In genomic region chr13:113654175-113654560, GRCh38 we compare ENCODE assay signal across 29 cellular contexts. TPM values are rescaled to one million over a fixed set of nuclear protein-coding genes. Genes with fewer than 3 reads are reported as not detected.
DNase-seq lines count a peak whose midpoint lies in the region; ATAC-seq, FAIRE-seq and TF ChIP-seq lines count a peak whose summit lies in the region.
"Had no signal": no experiment of that assay in that cellular context is flagged by ENCODE, and none has a peak within 500 bp of the region (broad histone marks: within the 10 kb centered on the region; RNA-seq: fewer than 3 reads in every experiment).

No MANE protein-coding gene starts in this region.

- no peaks in the 10 kb centered on the region for H3K9me3 ChIP-seq in heart right ventricle
- H3K9me3 ChIP-seq: adrenal gland, HAP-1, pancreas, tibial nerve had no signal

- no peak overlapping the region for H3K56ac ChIP-seq in mesendoderm (ENCODE audit: low read length)

- no peak overlapping the region for H4K5ac ChIP-seq in mesendoderm (ENCODE audit: low read length)

- H3K79me1 ChIP-seq in mesendoderm (ENCODE audit: low read length), result no peaks in the 10 kb centered on the region

- 56 to 58% methylated on average over 9 of the region's 9 CpGs for WGBS in heart right ventricle, 2 donors
- no CpG with 5 or more reads among the region's 9 CpGs for WGBS in mesendoderm (ENCODE audit: extremely low coverage, insufficient coverage, low lambda C conversion rate)

- no peak overlapping the region for H2AK5ac ChIP-seq in mesendoderm (ENCODE audit: low read length)

- H3K27me3 ChIP-seq in heart right ventricle, result peaks cover 0 to 4% (median 0%) of the 10 kb centered on the region in 7 donors
- no peaks in the 10 kb centered on the region for H3K27me3 ChIP-seq in mesendoderm (ENCODE audit: insufficient read depth, low read length, poor library complexity)
- H3K27me3 ChIP-seq: adrenal gland, brain microvascular endothelial cell, pancreas had no signal

- H3K4me1 ChIP-seq in heart right ventricle (peaks cover 0 to 4% (median 0%) of the 10 kb centered on the region in 9 donors), mesendoderm (ENCODE audit: control insufficient read depth, low read depth, low read length) (peaks cover 4% of the 10 kb centered on the region)
- H3K4me1 ChIP-seq: adrenal gland, HAP-1, pancreas, tibial nerve had no signal

- H3K18ac ChIP-seq in mesendoderm (ENCODE audit: low read length), result no peak overlapping the region

- peak; percentile 26 for DNase-seq in cardiac septum (ENCODE audit: low spot score)
- DNase-seq in heart right ventricle, result no peak
- no peak for DNase-seq in central memory CD8-positive, alpha-beta T cell (ENCODE audit: low spot score in 2 of 2)
- DNase-seq in mesendoderm, result no peak
- peak; percentile 37 for DNase-seq in type B pancreatic cell (ENCODE audit: extremely low spot score, unreplicated experiment)
- DNase-seq in activated CD4-positive, CD25-positive, alpha-beta regulatory T cell treated with anti-CD3 and anti-CD28 coated beads, Interleukin-2, amount 50 U/mL, for 72 hours, result no peak
- DNase-seq in foreskin fibroblast, result no peak
- no peak for DNase-seq in urothelium cell line (ENCODE audit: low spot score)
- DNase-seq: activated CD4-positive, alpha-beta T cell treated with anti-CD3 and anti-CD28 coated beads, Interleukin-2, amount 50 U/mL, for 1 hour; activated naive CD4-positive, alpha-beta T cell; activated T-cell treated with anti-CD3 and anti-CD28 coated beads, Interleukin-2, amount 50 U/mL, for 72 hours; brain microvascular endothelial cell; C1 segment of cervical spinal cord; effector memory CD4-positive, alpha-beta T cell; GF-D8; NCI-H446; retina had no signal

- no peaks in the 10 kb centered on the region for H3K27me3 Mint-ChIP-seq in central memory CD8-positive, alpha-beta T cell
- no peaks in the 10 kb centered on the region for H3K27me3 Mint-ChIP-seq in type B pancreatic cell
- H3K27me3 Mint-ChIP-seq: memory B cell had no signal

- no peak overlapping the region for H2BK120ac ChIP-seq in mesendoderm (ENCODE audit: low read depth, low read length)

- no peaks in the 10 kb centered on the region for H3K79me2 ChIP-seq in mesendoderm (ENCODE audit: control insufficient read depth, insufficient read depth, low read length)

- peak overlapping the region; percentile 51 for H3K4me3 Mint-ChIP-seq in central memory CD8-positive, alpha-beta T cell
- H3K4me3 Mint-ChIP-seq in type B pancreatic cell, result no peak overlapping the region
- H3K4me3 Mint-ChIP-seq: activated T-cell treated with anti-CD3 and anti-CD28 coated beads, Interleukin-2, amount 50 U/mL, for 72 hours; memory B cell had no signal

- no peak overlapping the region for H4K8ac ChIP-seq in mesendoderm (ENCODE audit: low read depth, low read length)

- no peak overlapping the region for H3K9ac ChIP-seq in mesendoderm (ENCODE audit: low read length)

- H3K4me2 ChIP-seq in mesendoderm (ENCODE audit: low read length), result no peak overlapping the region

- peaks cover 16% of the 10 kb centered on the region for H3K4me1 Mint-ChIP-seq in central memory CD8-positive, alpha-beta T cell
- peaks cover 9% of the 10 kb centered on the region for H3K4me1 Mint-ChIP-seq in type B pancreatic cell (ENCODE audit: unreplicated experiment)

- intact Hi-C loops in cardiac septum (cut with DNase I) (no loop called here), heart right ventricle (cut with DNase I) (no loop called here)

- no peak overlapping the region for H2BK15ac ChIP-seq in mesendoderm (replicated peaks; ENCODE audit: low read depth)

- H3K4ac ChIP-seq in mesendoderm (ENCODE audit: low read depth, low read length), result no peak overlapping the region

- H3K9me3 Mint-ChIP-seq in central memory CD8-positive, alpha-beta T cell, result no peaks in the 10 kb centered on the region
- no peaks in the 10 kb centered on the region for H3K9me3 Mint-ChIP-seq in type B pancreatic cell
- H3K9me3 Mint-ChIP-seq: activated T-cell treated with anti-CD3 and anti-CD28 coated beads, Interleukin-2, amount 50 U/mL, for 72 hours; memory B cell had no signal

- no peaks in the 10 kb centered on the region for H3K36me3 ChIP-seq in heart right ventricle
- H3K36me3 ChIP-seq in mesendoderm (ENCODE audit: control insufficient read depth, insufficient read depth, low read length), result no peaks in the 10 kb centered on the region
- H3K36me3 ChIP-seq: adrenal gland, brain microvascular endothelial cell, HAP-1, pancreas, tibial nerve had no signal

- TF ChIP-seq CTCF in heart right ventricle (IDR thresholded peaks at IDR 0.05), result no peak
- no peak for TF ChIP-seq CTCF in type B pancreatic cell (conservative IDR thresholded peaks at IDR 0.05)
- no peak for TF ChIP-seq CTCF in foreskin fibroblast (IDR thresholded peaks at IDR 0.05; ENCODE audit: low read depth, low read length)

- H3K27ac ChIP-seq in heart right ventricle, result no peak overlapping the region
- peak overlapping the region; percentile 0 for H3K27ac ChIP-seq in mesendoderm (ENCODE audit: low read depth, low read length)
- H3K27ac ChIP-seq: adrenal gland, brain microvascular endothelial cell, pancreas, tibial nerve, VCaP had no signal

- no peak overlapping the region for H2BK5ac ChIP-seq in mesendoderm (ENCODE audit: low read length)

- FAIRE-seq in urothelium cell line (lab: Jason Lieb, UNC), result no peak
- FAIRE-seq: pancreas had no signal

- H3K27ac Mint-ChIP-seq in central memory CD8-positive, alpha-beta T cell (ENCODE audit: low read depth), result no peak overlapping the region
- H3K27ac Mint-ChIP-seq in type B pancreatic cell, result no peak overlapping the region
- H3K27ac Mint-ChIP-seq: activated T-cell treated with anti-CD3 and anti-CD28 coated beads, Interleukin-2, amount 50 U/mL, for 72 hours; memory B cell had no signal

- no peak overlapping the region for H3K4me3 ChIP-seq in heart right ventricle
- H3K4me3 ChIP-seq in mesendoderm (ENCODE audit: low read length), result no peak overlapping the region
- H3K4me3 ChIP-seq in foreskin fibroblast (ENCODE audit: low read depth in 1 of 2, low read length in 2 of 2), result no peak overlapping the region
- H3K4me3 ChIP-seq: adrenal gland, HAP-1, pancreas, tibial nerve had no signal

- no peak for ATAC-seq in heart right ventricle
- ATAC-seq in central memory CD8-positive, alpha-beta T cell (replicated peaks; ENCODE audit: extremely low read depth, poor library complexity, severe bottlenecking), result no peak
- ATAC-seq: left colon, pancreas had no signal

- H3K36me3 Mint-ChIP-seq in central memory CD8-positive, alpha-beta T cell (ENCODE audit: insufficient read depth), result peaks cover 1% of the 10 kb centered on the region
- H3K36me3 Mint-ChIP-seq in type B pancreatic cell, result no peaks in the 10 kb centered on the region
- H3K36me3 Mint-ChIP-seq: memory B cell had no signal

- no peak overlapping the region for H3K23ac ChIP-seq in mesendoderm (ENCODE audit: low read length)

RNA-seq across cellular contexts. Expression of gene ATP4B, which starts 3.8 kb away (rescaled TPM):
- total RNA-seq in cardiac septum (not detected), heart right ventricle (not detected), type B pancreatic cell (ENCODE audit: low replicate concordance) (2.0 and 26.7 TPM in 2 replicates)
- polyA plus RNA-seq in heart right ventricle, result under 1 TPM in 1 of 2 donors, not detected in 1; 0.01 TPM
- polyA plus RNA-seq in mesendoderm (2013, experiment 1 of 2), result 0.15 TPM
- polyA plus RNA-seq in mesendoderm (2013, experiment 2 of 2), result 0.20 TPM
- total RNA-seq: activated T-cell treated with anti-CD3 and anti-CD28 coated beads, Interleukin-2, amount 50 U/mL, for 72 hours; adrenal gland; fibroblast of villous mesenchyme; left colon; myocyte; OCI-LY7; pancreas; T-helper 2 cell treated with Interferon-gamma antibody and Interleukin-4, amounts not matched to agents 100 ng/mL and 5 ng/mL, for 36 hours; tibial nerve had no signal
- polyA plus RNA-seq: adrenal gland, pancreas had no signal

RNA-seq across cellular contexts. Expression of gene GRK1, which starts 12.9 kb away (rescaled TPM):
- 0.48 TPM for total RNA-seq in cardiac septum
- total RNA-seq in heart right ventricle, result under 1 TPM in 6 of 10 donors, not detected in 4; 0.09 to 0.79 (median 0.22) TPM
- polyA plus RNA-seq in heart right ventricle, result under 1 TPM; 0.01 to 0.22 TPM
- polyA plus RNA-seq in mesendoderm (2013, experiment 1 of 2), result 0.06 TPM
- polyA plus RNA-seq in mesendoderm (2013, experiment 2 of 2), result 0.08 TPM
- total RNA-seq in type B pancreatic cell (ENCODE audit: low replicate concordance), result 0.24 and 0.85 TPM in 2 replicates
- total RNA-seq: fibroblast of villous mesenchyme; myocyte; OCI-LY7; pancreas; T-helper 2 cell treated with Interferon-gamma antibody and Interleukin-4, amounts not matched to agents 100 ng/mL and 5 ng/mL, for 36 hours; tibial nerve had no signal
- polyA plus RNA-seq: esophagus had no signal

Comparison
In these comparisons a context has a peak if more than half of its experiments do, and no peak if none do; other contexts are left out.
1. DNase-seq: peak in cardiac septum (single experiment) and type B pancreatic cell (single experiment); none in heart right ventricle (0 of 2), central memory CD8-positive, alpha-beta T cell (0 of 2), mesendoderm (single experiment), activated CD4-positive, CD25-positive, alpha-beta regulatory T cell treated with anti-CD3 and anti-CD28 coated beads, Interleukin-2, amount 50 U/mL, for 72 hours (single experiment), foreskin fibroblast (0 of 2) and urothelium cell line (single experiment).